In genomic region chr10:103053659-103054581, GRCh38 we compare ENCODE assay signal across 8 cellular contexts.
DNase-seq lines count a peak whose midpoint lies in the region; ATAC-seq, FAIRE-seq and TF ChIP-seq lines count a peak whose summit lies in the region.

No MANE protein-coding gene starts in this region.

- H3K79me2 ChIP-seq in MM.1S (ENCODE audit: low read length) (no peaks in the 10 kb centered on the region), H1 (ENCODE audit: control insufficient read depth in 1 of 2, insufficient read depth in 2 of 2, low read length in 2 of 2) (no peaks in the 10 kb centered on the region)

- H4K20me1 ChIP-seq in MM.1S (ENCODE audit: insufficient read depth, low read length) (no peaks in the 10 kb centered on the region), H1 (replicated peaks in 1 of 2; ENCODE audit: control insufficient read depth in 1 of 2, insufficient read depth in 2 of 2, low read length in 2 of 2) (no peaks in the 10 kb centered on the region)

- H3K79me1 ChIP-seq in H1 (ENCODE audit: low read depth, low read length), result no peaks in the 10 kb centered on the region

- H3K18ac ChIP-seq in H1 (ENCODE audit: extremely low read depth, low read length), result no peak overlapping the region

- peak; percentile 84 for ATAC-seq in GM21737 (IDR thresholded peaks at IDR 0.05; ENCODE audit: unreplicated experiment)

- peak overlapping the region; percentile 94 for H3K4me2 ChIP-seq in MM.1S (ENCODE audit: low read depth, low read length)
- 0 out of 4 replicates have a peak overlapping the region, but pooled peaks of 1 of the 2 experiments have one; percentile 2 for H3K4me2 ChIP-seq in H1 (ENCODE audit: insufficient read depth in 1 of 2, low read depth in 2 of 2, low read length in 2 of 2)

- no peak overlapping the region for H2BK15ac ChIP-seq in H1 (ENCODE audit: low read length)

- H3K4me1 ChIP-seq in MM.1S (ENCODE audit: low read length), result peaks cover 22% of the 10 kb centered on the region
- H3K4me1 ChIP-seq in H1 (replicated peaks in 1 of 4; ENCODE audit: control insufficient read depth in 3 of 4, insufficient read depth in 4 of 4, low read length in 3 of 4), result no peaks in the 10 kb centered on the region

- H3K4me3 ChIP-seq in MM.1S (ENCODE audit: low read length) (peak overlapping the region; percentile 66), H1 (ENCODE audit: extremely low read depth in 1 of 4, insufficient read depth in 2 of 4, low read depth in 3 of 4, low read length in 4 of 4) (no peak overlapping the region)

- H2AFZ ChIP-seq in MM.1S (ENCODE audit: low read length) (peak overlapping the region; percentile 92), H1 (ENCODE audit: low read length) (no peak overlapping the region)

- H2AK5ac ChIP-seq in H1 (ENCODE audit: low read depth, low read length), result no peak overlapping the region

- no peak overlapping the region for H3K4ac ChIP-seq in H1 (replicated peaks; ENCODE audit: insufficient read length, low read depth, low read length)

- no peaks in the 10 kb centered on the region for H3K9me2 ChIP-seq in MM.1S (replicated peaks; ENCODE audit: insufficient read depth, low read length)

- H3F3A ChIP-seq in MM.1S (ENCODE audit: insufficient read depth, low read length), result peaks cover 17% of the 10 kb centered on the region

- no peak overlapping the region for H4K8ac ChIP-seq in H1 (ENCODE audit: extremely low read depth, insufficient read depth, low read length)

- no peaks in the 10 kb centered on the region for H3K23me2 ChIP-seq in H1 (ENCODE audit: low read depth, low read length)

- TF ChIP-seq POLR2A in H1 (IDR thresholded peaks at IDR 0.05; ENCODE audit: control extremely low read depth in 1 of 2, low read depth in 2 of 2, low read length in 2 of 2), result no peak

- H2BK5ac ChIP-seq in H1 (ENCODE audit: low read depth, low read length), result no peak overlapping the region

- no peak overlapping the region for H4K5ac ChIP-seq in H1 (ENCODE audit: insufficient read length, low read depth, low read length)

- peak; percentile 76 for FAIRE-seq in H1 (lab: Jason Lieb, UNC)

- H2BK120ac ChIP-seq in H1 (replicated peaks; ENCODE audit: low read depth, low read length), result no peak overlapping the region

- no peak overlapping the region for H3K56ac ChIP-seq in H1 (replicated peaks; ENCODE audit: insufficient read length, low read depth, low read length)

- TF ChIP-seq CTCF in MM.1S (IDR thresholded peaks at IDR 0.05; ENCODE audit: low read length) (peak; percentile 64), H1 (IDR thresholded peaks at IDR 0.05; ENCODE audit: control extremely low read depth in 1 of 3, insufficient read depth in 1 of 3, low read depth in 1 of 3, low read length in 3 of 3) (peak; percentile 37 to 70 (median 56); a peak in 3 of 4 replicates)

- H2BK12ac ChIP-seq in H1 (ENCODE audit: low read depth, low read length), result peak overlapping the region; percentile 35; the same call in 1 of the 2 replicates

- no peak for TF ChIP-seq EP300 in H1 (IDR thresholded peaks at IDR 0.05; ENCODE audit: borderline replicate concordance in 1 of 2, low read depth in 2 of 2, low read length in 2 of 2)

- peak; percentile 49 for DNase-seq in ELR (ENCODE audit: low read depth)
- peak; percentile 91 for DNase-seq in MM.1S
- DNase-seq in activated CD8-positive, alpha-beta memory T cell treated with anti-CD3 and anti-CD28 coated beads for 24 hours, result peak; percentile 68
- DNase-seq in H1 (ENCODE audit: low read depth in 1 of 2, low spot score in 2 of 2), result peak; percentile 29 to 60
- DNase-seq in midbrain (lab: John Stamatoyannopoulos, UW), result peak; percentile 45
- DNase-seq in stimulated activated CD8-positive, alpha-beta memory T cell treated with anti-CD3 and anti-CD28 coated beads, Interleukin-7, amount 100 ng/mL, for 24 hours (ENCODE audit: low read depth), result peak; percentile 12
- DNase-seq in NCI-H345 treated with DMSO at 0.1 percent for 48 hours (lab: John Stamatoyannopoulos, UW; ENCODE audit: unreplicated experiment), result no peak

- peak; percentile 62 to 63 for TF ChIP-seq RAD21 in H1 (IDR thresholded peaks at IDR 0.05 in 1 of 2, conservative IDR thresholded peaks at IDR 0.05 in 1 of 2; ENCODE audit: low read depth in 2 of 2, low read length in 2 of 2)

- no peak overlapping the region for H2BK20ac ChIP-seq in H1 (ENCODE audit: low read length)

- no peak overlapping the region for H3K14ac ChIP-seq in H1 (ENCODE audit: insufficient read length)

- CTCF ChIA-PET in H1 (lab: Charles Lee; ENCODE audit: partially characterized antibody), result interaction anchor here (0.6 to 2.7 kb wide), 14 partner anchors 9 to 486 kb away, joined by 3 to 11 read pairs (median 4); partner anchors contain the start of gene CNNM2

- no peaks in the 10 kb centered on the region for H3K9me3 ChIP-seq in MM.1S (replicated peaks; ENCODE audit: insufficient read depth, low read length)
- H3K9me3 ChIP-seq in H1 (ENCODE audit: insufficient read depth in 2 of 2, low read depth in 1 of 2, low read length in 1 of 2), result no peaks in the 10 kb centered on the region

- POLR2A ChIA-PET in H1 (lab: Charles Lee; ENCODE audit: partially characterized antibody), result interaction anchor here (0.6 to 0.8 kb wide), 2 partner anchors 14 to 336 kb away, joined by 3 to 4 read pairs; no protein-coding TSS in a partner anchor

- H3K23ac ChIP-seq in H1 (ENCODE audit: insufficient read length), result no peak overlapping the region

- H3K27ac ChIP-seq in MM.1S (ENCODE audit: low read length), result peak overlapping the region; percentile 75
- H3K27ac ChIP-seq in H1 (ENCODE audit: low read depth, low read length), result no peak overlapping the region

- no peak overlapping the region for H4K91ac ChIP-seq in H1 (replicated peaks; ENCODE audit: insufficient read length, low read length)

- H3K9ac ChIP-seq in MM.1S (ENCODE audit: low read length), result peak overlapping the region; percentile 55
- no peak overlapping the region for H3K9ac ChIP-seq in H1 (replicated peaks in 1 of 4; ENCODE audit: extremely low read depth in 1 of 4, low read depth in 3 of 4, low read length in 3 of 4)

- WGBS in H1 (ENCODE audit: extremely low coverage in 1 of 2, insufficient coverage in 1 of 2, insufficient read length in 1 of 2, insufficient replicate concordance in 2 of 2, low coverage in 1 of 2, low lambda C conversion rate in 2 of 2, missing lambda C conversion rate in 1 of 2), 2 experiments, result 70% methylated on average over 20 of the region's 20 CpGs; no CpG with 5 or more reads in 1 of the 2 experiments

- no peaks in the 10 kb centered on the region for H3K36me3 ChIP-seq in MM.1S (replicated peaks; ENCODE audit: insufficient read depth, low read length)
- no peaks in the 10 kb centered on the region for H3K36me3 ChIP-seq in H1 (ENCODE audit: control insufficient read depth in 2 of 4, insufficient read depth in 4 of 4, low read length in 3 of 4)

- no peaks in the 10 kb centered on the region for H3K27me3 ChIP-seq in MM.1S (replicated peaks; ENCODE audit: insufficient read depth, low read length)
- no peaks in the 10 kb centered on the region for H3K27me3 ChIP-seq in H1 (replicated peaks in 1 of 4; ENCODE audit: control insufficient read depth in 3 of 4, extremely low read depth in 1 of 4, insufficient read depth in 3 of 4, low read length in 3 of 4)

TF ChIP-seq in H1, 55 proteins besides CTCF, POLR2A, EP300 and RAD21:
- TF ChIP-seq MAFK (IDR thresholded peaks at IDR 0.05; ENCODE audit: low read depth, low read length) (no peak), CEBPB (IDR thresholded peaks at IDR 0.05; ENCODE audit: low read depth, low read length) (peak; percentile 47; the same call in 1 of the 2 replicates)
